In the genomic region with DNA sequence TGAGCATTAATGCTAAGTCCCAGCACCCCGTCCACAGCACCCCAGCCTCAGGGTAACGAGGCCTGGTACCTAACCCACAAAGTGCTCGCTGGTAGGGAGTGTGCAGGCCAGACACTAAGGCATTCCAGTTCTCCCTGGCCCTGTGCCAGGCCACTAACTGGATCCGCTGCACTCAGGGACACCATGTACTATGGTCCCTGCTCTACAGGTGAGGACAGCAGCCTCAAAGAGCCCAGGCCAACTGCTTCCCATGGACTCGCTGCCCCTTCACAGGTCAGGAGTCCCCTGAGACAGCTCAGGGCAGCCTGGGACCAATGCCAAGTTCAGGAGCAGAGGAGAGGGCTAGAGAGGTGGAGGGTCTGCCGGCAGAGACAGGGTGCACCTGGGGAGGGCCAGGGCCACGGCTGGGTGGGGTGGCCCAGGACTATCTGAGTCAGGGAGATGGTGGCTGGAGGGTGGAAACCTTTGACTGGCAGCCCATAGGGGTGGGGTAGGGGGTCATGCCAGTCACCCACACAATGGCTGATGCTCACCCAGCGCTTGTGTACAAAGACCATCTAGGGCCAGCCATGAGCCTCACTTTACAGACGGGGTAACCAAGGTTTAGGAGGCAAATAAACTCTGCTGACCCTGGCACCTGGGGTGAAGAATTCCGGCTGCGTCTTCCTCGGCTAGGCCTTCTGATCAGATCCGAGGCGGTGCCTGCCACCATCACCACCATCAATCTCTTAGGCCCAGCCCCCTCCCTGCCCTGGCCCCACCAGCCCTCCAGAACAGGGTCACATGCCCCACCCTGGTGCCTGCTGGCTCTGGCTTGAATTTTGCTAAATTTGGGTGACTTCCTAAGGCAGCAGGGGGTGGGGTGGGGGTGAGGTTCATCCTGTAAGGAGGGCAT, we compare ENCODE assay signal across 1 cellular context.
TF ChIP-seq lines count a peak whose summit lies in the region.

No MANE protein-coding gene starts in this region.

TF ChIP-seq in K562, 482 proteins besides CTCF, POLR2A, EP300 and RAD21:
- TF ChIP-seq NFIC (IDR thresholded peaks at IDR 0.05) (peak; percentile 84), ETS1 (conservative IDR thresholded peaks at IDR 0.05; ENCODE audit: control insufficient read depth, low read depth, low read length) (no peak), MAX (CRISPR knock-in tag; IDR thresholded peaks at IDR 0.05) (0 out of 2 replicates have a peak, but pooled peaks have one; percentile 20)
